Comparison of ENCODE assay signal across 18 cellular contexts in the genomic region with DNA sequence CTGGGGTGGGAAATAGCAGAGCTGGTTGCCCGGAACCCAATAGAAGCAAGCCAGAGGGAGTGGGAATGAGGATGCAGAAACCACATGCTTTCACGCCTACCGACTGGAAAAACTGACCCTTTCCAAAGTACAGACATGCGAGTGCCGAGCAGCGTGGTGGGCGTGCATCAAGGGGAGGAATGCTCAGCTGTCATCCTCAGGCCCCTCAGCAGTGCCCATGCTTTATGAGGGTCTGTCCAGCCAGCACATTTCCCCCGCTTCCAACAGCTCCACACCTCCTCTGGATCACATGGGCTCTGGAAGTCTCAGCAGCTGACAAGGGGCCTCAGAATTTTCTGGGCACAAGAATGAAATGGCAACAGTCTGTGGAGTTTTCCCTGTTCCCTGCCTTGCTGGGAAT. TPM values are rescaled to one million over a fixed set of nuclear protein-coding genes. Genes with fewer than 3 reads are reported as not detected.
A peak's percentile ranks its signal among the peaks of the same experiment; 100 is the strongest.
DNase-seq lines count a peak whose midpoint lies in the region; ATAC-seq and TF ChIP-seq lines count a peak whose summit lies in the region.
"Had no signal": no experiment of that assay in that cellular context is flagged by ENCODE, and none has a peak within 500 bp of the region (broad histone marks: within the 10 kb centered on the region; RNA-seq: fewer than 3 reads in every experiment).

No MANE protein-coding gene starts in this region.

- H3K9me3 ChIP-seq in cardiac muscle cell (ENCODE audit: low read depth) = no peaks in the 10 kb centered on the region
- H3K9me3 ChIP-seq: A549, HAP-1 had no signal

- no peak overlapping the region for H3K4me3 ChIP-seq in cardiac muscle cell
- H3K4me3 ChIP-seq: A549, HAP-1 had no signal

- ATAC-seq in Right ventricle myocardium superior (ENCODE audit: poor library complexity) (no peak), HG03095 (IDR thresholded peaks at IDR 0.05; ENCODE audit: unreplicated experiment) (no peak)
- ATAC-seq in stimulated activated naive CD8-positive, alpha-beta T cell treated with anti-CD3 and anti-CD28 coated beads, Interleukin-15, Interleukin-2, amounts not matched to agents 100 U/mL and 50 U/mL, for 24 hours = no peak
- ATAC-seq: A549, HepG2 had no signal

- DNase-seq in cardiac muscle cell (ENCODE audit: low read depth in 1 of 2, low spot score in 1 of 2) (no peak), Right ventricle myocardium superior (no peak), left kidney (ENCODE audit: low read depth, low spot score) (peak; percentile 21)
- no peak for DNase-seq in stimulated activated naive CD8-positive, alpha-beta T cell treated with anti-CD3 and anti-CD28 coated beads, Interleukin-15, Interleukin-2, amounts not matched to agents 100 U/mL and 50 U/mL, for 24 hours
- no peak for DNase-seq in activated CD4-positive, alpha-beta memory T cell treated with anti-CD3 and anti-CD28 coated beads, Interleukin-2, amount 10 ng/mL, durations not matched to agents 7 days and 5 days
- DNase-seq: AML-193; CD4-positive, alpha-beta T cell; DMS153; DMS79 treated with DMSO at 0.1 percent for 48 hours; GF-D8 had no signal

- intact Hi-C loops in Right ventricle myocardium superior (cut with DNase I) = no loop called here

- H3K27me3 ChIP-seq in cardiac muscle cell = no peaks in the 10 kb centered on the region

- no peaks in the 10 kb centered on the region for H3K27me3 Mint-ChIP-seq in nephron (ENCODE audit: low read depth)
- no peaks in the 10 kb centered on the region for H3K27me3 Mint-ChIP-seq in activated CD4-positive, alpha-beta memory T cell treated with anti-CD3 and anti-CD28 coated beads, Interleukin-2, amount 10 ng/mL, durations not matched to agents 7 days and 5 days
- H3K27me3 Mint-ChIP-seq: CD4-positive, alpha-beta T cell; IgD-negative memory B cell had no signal

- H3K36me3 Mint-ChIP-seq in nephron (ENCODE audit: low read depth) = peaks cover 80% of the 10 kb centered on the region
- H3K36me3 Mint-ChIP-seq in activated CD4-positive, alpha-beta memory T cell treated with anti-CD3 and anti-CD28 coated beads, Interleukin-2, amount 10 ng/mL, durations not matched to agents 7 days and 5 days (ENCODE audit: low read depth) = peaks cover 63% of the 10 kb centered on the region

- no peaks in the 10 kb centered on the region for H3K9me3 Mint-ChIP-seq in nephron
- no peaks in the 10 kb centered on the region for H3K9me3 Mint-ChIP-seq in activated CD4-positive, alpha-beta memory T cell treated with anti-CD3 and anti-CD28 coated beads, Interleukin-2, amount 10 ng/mL, durations not matched to agents 7 days and 5 days
- H3K9me3 Mint-ChIP-seq: CD4-positive, alpha-beta T cell; IgD-negative memory B cell had no signal

- H3K36me3 ChIP-seq in cardiac muscle cell = peaks cover 10% of the 10 kb centered on the region

- POLR2A ChIA-PET in activated CD4-positive, alpha-beta memory T cell treated with anti-CD3 and anti-CD28 coated beads, Interleukin-2, amount 10 ng/mL, durations not matched to agents 7 days and 5 days (lab: Charles Lee) = no interaction called here

- TF ChIP-seq CTCF in cardiac muscle cell (IDR thresholded peaks at IDR 0.05; ENCODE audit: low read depth, low read length) (no peak), nephron (IDR thresholded peaks at IDR 0.05; ENCODE audit: unreplicated experiment in 3 of 3) (no peak)

- peak overlapping the region; percentile 64 for H3K27ac ChIP-seq in cardiac muscle cell
- H3K27ac ChIP-seq: 22Rv1, A549, C4-2B had no signal

- peaks cover 28% of the 10 kb centered on the region for H3K4me1 ChIP-seq in cardiac muscle cell (ENCODE audit: low read depth)
- H3K4me1 ChIP-seq: A549, HAP-1 had no signal

- CTCF ChIA-PET in activated CD4-positive, alpha-beta memory T cell treated with anti-CD3 and anti-CD28 coated beads, Interleukin-2, amount 10 ng/mL, durations not matched to agents 7 days and 5 days (lab: Charles Lee) = interaction anchor here (0.6 to 2.2 kb wide), 2 partner anchors 11 to 241 kb away, joined by 3 to 9 read pairs; no protein-coding TSS in a partner anchor

- H3K4me1 Mint-ChIP-seq in nephron = peaks cover 72% of the 10 kb centered on the region
- H3K4me1 Mint-ChIP-seq in activated CD4-positive, alpha-beta memory T cell treated with anti-CD3 and anti-CD28 coated beads, Interleukin-2, amount 10 ng/mL, durations not matched to agents 7 days and 5 days = peaks cover 9% of the 10 kb centered on the region
- H3K4me1 Mint-ChIP-seq: IgD-negative memory B cell had no signal

- peak overlapping the region; percentile 10 to 51 (median 31) for H3K27ac Mint-ChIP-seq in nephron
- no peak overlapping the region for H3K27ac Mint-ChIP-seq in activated CD4-positive, alpha-beta memory T cell treated with anti-CD3 and anti-CD28 coated beads, Interleukin-2, amount 10 ng/mL, durations not matched to agents 7 days and 5 days
- H3K27ac Mint-ChIP-seq: CD4-positive, alpha-beta T cell had no signal

- peak overlapping the region in 1 of 3 experiments; percentile 33 for H3K4me3 Mint-ChIP-seq in nephron
- no peak overlapping the region for H3K4me3 Mint-ChIP-seq in activated CD4-positive, alpha-beta memory T cell treated with anti-CD3 and anti-CD28 coated beads, Interleukin-2, amount 10 ng/mL, durations not matched to agents 7 days and 5 days
- H3K4me3 Mint-ChIP-seq: CD4-positive, alpha-beta T cell; IgD-negative memory B cell had no signal

RNA-seq across cellular contexts. Expression of gene IKBKE, which starts 19.1 kb away (rescaled TPM):
- 22.8 and 24.7 TPM in 2 replicates for total RNA-seq in cardiac muscle cell
- polyA plus RNA-seq in cardiac muscle cell = 13.6 and 27.0 TPM in 2 replicates
- 0.46 TPM for total RNA-seq in Right ventricle myocardium superior
- total RNA-seq in activated CD4-positive, alpha-beta memory T cell treated with anti-CD3 and anti-CD28 coated beads, Interleukin-2, amount 10 ng/mL, durations not matched to agents 7 days and 5 days = 10 to 100 TPM; 61.8 to 63.6 TPM

RNA-seq across cellular contexts. Expression of gene RASSF5, which starts 56.2 kb away (rescaled TPM):
- 45.3 and 50.7 TPM in 2 replicates for total RNA-seq in cardiac muscle cell
- polyA plus RNA-seq in cardiac muscle cell = 40.9 and 42.0 TPM in 2 replicates
- 3.9 TPM for total RNA-seq in Right ventricle myocardium superior
- 100 to 1,000 TPM; 213 to 216 TPM for total RNA-seq in activated CD4-positive, alpha-beta memory T cell treated with anti-CD3 and anti-CD28 coated beads, Interleukin-2, amount 10 ng/mL, durations not matched to agents 7 days and 5 days

Comparison
In these comparisons a context has a peak if more than half of its experiments do, and no peak if none do; other contexts are left out.
1. RNA of gene IKBKE, which starts 19.1 kb away (total RNA-seq): 61.8 to 63.6 TPM in activated CD4-positive, alpha-beta memory T cell treated with anti-CD3 and anti-CD28 coated beads, Interleukin-2, amount 10 ng/mL, durations not matched to agents 7 days and 5 days and 22.8 to 24.7 TPM in cardiac muscle cell; 0.46 TPM in Right ventricle myocardium superior (single experiment); every median in the first group is over 10 times any median in the second.